12 cellular contexts compared by ENCODE assay signal in genomic region chr7:122746948-122747347, GRCh38. TPM values are rescaled to one million over a fixed set of nuclear protein-coding genes. Genes with fewer than 3 reads are reported as not detected.
A peak's percentile ranks its signal among the peaks of the same experiment; 100 is the strongest.
DNase-seq lines count a peak whose midpoint lies in the region; ATAC-seq and TF ChIP-seq lines count a peak whose summit lies in the region.
"Had no signal": no experiment of that assay in that cellular context is flagged by ENCODE, and none has a peak within 500 bp of the region (broad histone marks: within the 10 kb centered on the region; RNA-seq: fewer than 3 reads in every experiment).

No MANE protein-coding gene starts in this region.

- H3K27ac Mint-ChIP-seq in neural progenitor cell = no peak overlapping the region

- no peaks in the 10 kb centered on the region for H3K4me1 ChIP-seq in HEK293 (ENCODE audit: control insufficient read depth, insufficient read depth, low read length)
- peaks cover 71% of the 10 kb centered on the region for H3K4me1 ChIP-seq in neural progenitor cell
- no peaks in the 10 kb centered on the region for H3K4me1 ChIP-seq in testis
- H3K4me1 ChIP-seq in right cardiac atrium (ENCODE audit: control insufficient read depth, insufficient read depth, low read length) = no peaks in the 10 kb centered on the region
- H3K4me1 ChIP-seq: BLaER1 treated with 17β-estradiol and CSF1 and Interleukin-3, amounts not matched to agents 10 nM and 100 nM had no signal

- H2AFZ ChIP-seq in neural progenitor cell (replicated peaks) = no peak overlapping the region
- H2AFZ ChIP-seq: PC-9 had no signal

- peak overlapping the region; percentile 35 for H3K4me2 ChIP-seq in neural progenitor cell
- H3K4me2 ChIP-seq: BLaER1 treated with 17β-estradiol and CSF1 and Interleukin-3, amounts not matched to agents 10 nM and 100 nM; PC-9 had no signal

- H3K4me1 Mint-ChIP-seq in neural progenitor cell = peaks cover 63% of the 10 kb centered on the region

- H4K20me1 ChIP-seq in neural progenitor cell (ENCODE audit: low read depth) = no peaks in the 10 kb centered on the region
- H4K20me1 ChIP-seq: BLaER1 treated with 17β-estradiol and CSF1 and Interleukin-3, amounts not matched to agents 10 nM and 100 nM had no signal

- POLR2A ChIA-PET in HEK293 (lab: Yijun Ruan, JAX) = no interaction called here

- DNase-seq in NCI-H1436 treated with DMSO at 0.1 percent for 48 hours (lab: John Stamatoyannopoulos, UW) (peak; percentile 66), NCI-H774 (lab: John Stamatoyannopoulos, UW) (peak; percentile 53), neural progenitor cell (ENCODE audit: low spot score) (no peak), testis (no peak), right cardiac atrium (no peak), HCEC 1CT (no peak)
- DNase-seq: KBM-7, NCI-H510A treated with DMSO at 0.1 percent for 48 hours, PC-9, T-helper 9 cell had no signal

- 83 to 88% methylated on average over 2 of the region's 2 CpGs for WGBS in testis, 2 donors
- WGBS in right cardiac atrium = 70% methylated on average over 2 of the region's 2 CpGs

- H3K4me3 Mint-ChIP-seq in neural progenitor cell = no peak overlapping the region

- H3K4me3 ChIP-seq in HEK293 (ENCODE audit: low read depth, low read length) = no peak overlapping the region
- no peak overlapping the region for H3K4me3 ChIP-seq in neural progenitor cell
- H3K4me3 ChIP-seq in testis = no peak overlapping the region
- no peak overlapping the region for H3K4me3 ChIP-seq in right cardiac atrium (ENCODE audit: low read length)
- H3K4me3 ChIP-seq: BLaER1 treated with 17β-estradiol and CSF1 and Interleukin-3, amounts not matched to agents 10 nM and 100 nM; PC-9 had no signal

- no peaks in the 10 kb centered on the region for H3K9me3 Mint-ChIP-seq in neural progenitor cell

- H3K9ac ChIP-seq in neural progenitor cell = no peak overlapping the region
- H3K9ac ChIP-seq: BLaER1 treated with 17β-estradiol and CSF1 and Interleukin-3, amounts not matched to agents 10 nM and 100 nM had no signal

- no peak for TF ChIP-seq POLR2A in testis (IDR thresholded peaks at IDR 0.05)

- no peak overlapping the region for H3K27ac ChIP-seq in HEK293 (ENCODE audit: extremely low read depth, low read depth, low read length)
- H3K27ac ChIP-seq in neural progenitor cell = no peak overlapping the region
- no peak overlapping the region for H3K27ac ChIP-seq in testis
- H3K27ac ChIP-seq in right cardiac atrium (ENCODE audit: low read length) = no peak overlapping the region
- H3K27ac ChIP-seq: BLaER1 treated with 17β-estradiol and CSF1 and Interleukin-3, amounts not matched to agents 10 nM and 100 nM; PC-9 had no signal

- H3K27me3 Mint-ChIP-seq in neural progenitor cell (ENCODE audit: insufficient read depth, low read depth) = no peaks in the 10 kb centered on the region

- H3F3A ChIP-seq in neural progenitor cell (ENCODE audit: low read depth) = peaks cover 35% of the 10 kb centered on the region

- H3K27me3 ChIP-seq in neural progenitor cell (no peaks in the 10 kb centered on the region), testis (no peaks in the 10 kb centered on the region), right cardiac atrium (ENCODE audit: control insufficient read depth, insufficient read depth) (no peaks in the 10 kb centered on the region)
- H3K27me3 ChIP-seq: BLaER1 treated with 17β-estradiol and CSF1 and Interleukin-3, amounts not matched to agents 10 nM and 100 nM had no signal

- H3K36me3 Mint-ChIP-seq in neural progenitor cell = peaks cover 3% of the 10 kb centered on the region

- H3K36me3 ChIP-seq in HEK293 (ENCODE audit: control insufficient read depth in 2 of 2, insufficient read depth in 1 of 2, low read length in 2 of 2) = no peaks in the 10 kb centered on the region
- no peaks in the 10 kb centered on the region for H3K36me3 ChIP-seq in neural progenitor cell
- H3K36me3 ChIP-seq in testis (ENCODE audit: low read depth, missing control alignments) = no peaks in the 10 kb centered on the region
- H3K36me3 ChIP-seq: BLaER1 treated with 17β-estradiol and CSF1 and Interleukin-3, amounts not matched to agents 10 nM and 100 nM had no signal

- no peak for ATAC-seq in right cardiac atrium

- CTCF ChIA-PET in HEK293 (lab: Yijun Ruan, JAX) = no interaction called here

- no peak for TF ChIP-seq CTCF in HEK293 (tag by site-specific recombination; IDR thresholded peaks at IDR 0.05)
- no peak for TF ChIP-seq CTCF in neural progenitor cell (IDR thresholded peaks at IDR 0.05)
- no peak for TF ChIP-seq CTCF in testis (IDR thresholded peaks at IDR 0.05)

- H3K79me2 ChIP-seq in neural progenitor cell (ENCODE audit: low read depth) = no peaks in the 10 kb centered on the region

- intact Hi-C loops in testis (cut with DNase I; ENCODE audit: low total_unique reads) (no loop called here), right cardiac atrium (cut with DNase I) (no loop called here)

- H3K9me3 ChIP-seq in HEK293 (ENCODE audit: control insufficient read depth, insufficient read depth, low read depth, low read length) (no peaks in the 10 kb centered on the region), neural progenitor cell (ENCODE audit: low read depth) (no peaks in the 10 kb centered on the region), testis (no peaks in the 10 kb centered on the region), right cardiac atrium (ENCODE audit: control insufficient read depth, low read length) (no peaks in the 10 kb centered on the region)
- H3K9me3 ChIP-seq: BLaER1 treated with 17β-estradiol and CSF1 and Interleukin-3, amounts not matched to agents 10 nM and 100 nM had no signal

TF ChIP-seq in HEK293, 187 proteins besides CTCF, POLR2A, EP300 and RAD21:
- TF ChIP-seq OVOL3 (tag by site-specific recombination; IDR thresholded peaks at IDR 0.05) = no peak
- TF ChIP-seq ZNF140 (tag by site-specific recombination; IDR thresholded peaks at IDR 0.05) = no peak
- TF ChIP-seq GFI1B (tag by site-specific recombination; IDR thresholded peaks at IDR 0.05) = no peak
- TF ChIP-seq ZNF544 (tag by site-specific recombination; IDR thresholded peaks at IDR 0.05) = no peak
- no peak for TF ChIP-seq TRIM28 (IDR thresholded peaks at IDR 0.05; ENCODE audit: borderline replicate concordance, low read length)
- 0 out of 2 replicates have a peak, but pooled peaks have one; percentile 12 for TF ChIP-seq GLIS1 (tag by site-specific recombination; IDR thresholded peaks at IDR 0.05)
- TF ChIP-seq WT1 (tag by site-specific recombination; IDR thresholded peaks at IDR 0.05) = no peak

RNA-seq across cellular contexts. Expression of gene RNF148, which starts 44.2 kb away (rescaled TPM):
- total RNA-seq in neural progenitor cell (ENCODE audit: low replicate concordance) (0.11 and 0.40 TPM in 2 replicates), testis (10 to 100 TPM; 16.3 to 25.6 TPM), right cardiac atrium (under 1 TPM; 0.25 to 0.61 (median 0.32) TPM)
- polyA plus RNA-seq in testis (ENCODE audit: insufficient read depth, low read depth, low replicate concordance) (37.6 TPM), right cardiac atrium (0.09 TPM)

RNA-seq across cellular contexts. Expression of gene RNF133, which starts 48.0 kb away (rescaled TPM):
- total RNA-seq in neural progenitor cell (ENCODE audit: low replicate concordance) (0.09 and 0.53 TPM in 2 replicates), testis (10 to 100 TPM; 11.1 to 39.1 TPM), right cardiac atrium (under 1 TPM; 0.21 to 0.39 (median 0.24) TPM)
- polyA plus RNA-seq in testis (ENCODE audit: insufficient read depth, low read depth, low replicate concordance) (53.6 TPM), right cardiac atrium (0.05 TPM)

Comparison
In these comparisons a context has a peak if more than half of its experiments do, and no peak if none do; other contexts are left out.
1. DNase-seq: peak in NCI-H1436 treated with DMSO at 0.1 percent for 48 hours (single experiment) and NCI-H774 (single experiment); none in neural progenitor cell (single experiment), testis (single experiment), right cardiac atrium (0 of 3) and HCEC 1CT (single experiment).
2. RNA of gene RNF148, which starts 44.2 kb away (total RNA-seq): 16.3 to 25.6 TPM in testis; 0.25 to 0.61 TPM in right cardiac atrium and 0.11 to 0.40 TPM in neural progenitor cell; every median in the first group is over 10 times any median in the second.